Comparison of ENCODE assay signal across 32 cellular contexts in the genomic region with DNA sequence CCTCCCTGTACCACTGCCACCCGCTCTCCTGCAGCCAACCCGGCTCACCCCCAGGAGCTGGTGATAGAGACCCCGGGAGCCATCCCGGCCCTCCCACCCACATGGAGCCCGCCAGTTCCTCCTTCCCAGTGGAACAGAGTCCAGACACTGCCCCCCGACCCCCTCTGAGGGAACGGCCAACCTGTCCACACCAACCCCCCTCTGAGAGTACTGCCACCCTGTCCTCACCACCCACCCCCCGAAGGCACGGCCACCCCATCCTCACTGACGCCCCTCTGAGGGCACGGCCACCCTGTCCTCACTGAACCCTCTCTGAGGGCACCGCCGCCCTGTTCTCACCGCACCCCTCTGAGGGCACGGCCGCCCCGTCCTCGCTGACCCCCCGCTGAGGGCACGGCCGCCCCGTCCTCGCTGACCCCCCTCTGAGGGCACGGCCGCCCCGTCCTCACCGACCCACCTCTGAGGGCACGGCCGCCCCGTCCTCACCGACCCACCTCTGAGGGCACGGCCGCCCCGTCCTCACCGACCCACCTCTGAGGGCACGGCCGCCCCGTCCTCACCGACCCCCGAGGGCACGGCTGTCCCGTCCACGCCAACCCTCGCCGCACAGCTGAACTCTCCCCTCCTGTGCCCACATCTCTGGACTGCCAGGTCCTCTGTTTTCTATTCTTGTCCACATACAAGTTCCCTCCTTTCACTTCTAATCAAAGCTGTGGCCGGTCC. TPM values are rescaled to one million over a fixed set of nuclear protein-coding genes. Genes with fewer than 3 reads are reported as not detected.
A peak's percentile ranks its signal among the peaks of the same experiment; 100 is the strongest.
DNase-seq lines count a peak whose midpoint lies in the region; ATAC-seq and TF ChIP-seq lines count a peak whose summit lies in the region.
"Had no signal": no experiment of that assay in that cellular context is flagged by ENCODE, and none has a peak within 500 bp of the region (broad histone marks: within the 10 kb centered on the region; RNA-seq: fewer than 3 reads in every experiment).

No MANE protein-coding gene starts in this region.

- intact Hi-C loops in lower lobe of right lung (cut with DNase I) = no loop called here

- no peak overlapping the region for H3K4me3 Mint-ChIP-seq in activated naive CD8-positive, alpha-beta T cell treated with anti-CD3 and anti-CD28 coated beads, Interleukin-2, amount 10 ng/mL, durations not matched to agents 7 days and 5 days
- H3K4me3 Mint-ChIP-seq in activated naive CD8-positive, alpha-beta T cell treated with anti-CD3 and anti-CD28 coated beads, Interleukin-2, amount 50 U/mL, for 24 hours = no peak overlapping the region
- H3K4me3 Mint-ChIP-seq in endothelial cell (ENCODE audit: unreplicated experiment) = no peak overlapping the region
- H3K4me3 Mint-ChIP-seq: activated CD8-positive, alpha-beta memory T cell treated with anti-CD3 and anti-CD28 coated beads, Interleukin-2, amount 10 ng/mL, durations not matched to agents 7 days and 5 days; activated naive CD8-positive, alpha-beta T cell treated with anti-CD3 and anti-CD28 coated beads for 36 hours; CD8-positive, alpha-beta T cell; endodermal cell; HFFc6; nephron; WTC11 had no signal

- H3K27me3 ChIP-seq in lower lobe of right lung (ENCODE audit: low read depth) (no peaks in the 10 kb centered on the region), suprapubic skin (no peaks in the 10 kb centered on the region)
- H3K27me3 ChIP-seq: esophagus squamous epithelium, pancreas, testis, vagina had no signal

- peak; percentile 17 for DNase-seq in activated naive CD8-positive, alpha-beta T cell treated with anti-CD3 and anti-CD28 coated beads, Interleukin-2, amount 10 ng/mL, durations not matched to agents 7 days and 5 days
- no peak for DNase-seq in activated naive CD8-positive, alpha-beta T cell treated with anti-CD3 and anti-CD28 coated beads, Interleukin-2, amount 50 U/mL, for 24 hours
- no peak for DNase-seq in endothelial cell (ENCODE audit: low spot score)
- peak; percentile 30 for DNase-seq in lower lobe of right lung
- peak; percentile 51 to 65 for DNase-seq in suprapubic skin (ENCODE audit: low spot score in 2 of 2)
- DNase-seq in AG08396 (ENCODE audit: low spot score) = no peak
- DNase-seq: activated CD4-positive, alpha-beta T cell treated with anti-CD3 and anti-CD28 coated beads, Interleukin-2, amount 50 U/mL, for 1 hour; activated CD8-positive, alpha-beta memory T cell treated with anti-CD3 and anti-CD28 coated beads, Interleukin-2, amount 10 ng/mL, durations not matched to agents 7 days and 5 days; activated naive CD8-positive, alpha-beta T cell treated with anti-CD3 and anti-CD28 coated beads for 36 hours; CD8-positive, alpha-beta T cell; central memory CD4-positive, alpha-beta T cell; DMS 273 treated with DMSO at 0.1 percent for 48 hours; endodermal cell; esophagus squamous epithelium; foreskin melanocyte; GM23248; HFFc6; Kasumi-1; NCI-H2171; NCI-H526; stimulated activated CD4-positive, alpha-beta T cell treated with anti-CD3 and anti-CD28 coated beads, Interleukin-12 subunit alpha, Interleukin-12 subunit beta, amount 100 ng/mL, for 4 hours; stimulated activated CD4-positive, alpha-beta T cell treated with anti-CD3 and anti-CD28 coated beads, Interleukin-4, amount 100 ng/mL, for 1 hour; SW 1271; T1000; testis had no signal

- POLR2A ChIA-PET in activated naive CD8-positive, alpha-beta T cell treated with anti-CD3 and anti-CD28 coated beads, Interleukin-2, amount 10 ng/mL, durations not matched to agents 7 days and 5 days (lab: Charles Lee) = no interaction called here

- peaks cover 1% of the 10 kb centered on the region for H3K36me3 Mint-ChIP-seq in activated naive CD8-positive, alpha-beta T cell treated with anti-CD3 and anti-CD28 coated beads, Interleukin-2, amount 10 ng/mL, durations not matched to agents 7 days and 5 days
- H3K36me3 Mint-ChIP-seq in activated naive CD8-positive, alpha-beta T cell treated with anti-CD3 and anti-CD28 coated beads, Interleukin-2, amount 50 U/mL, for 24 hours (ENCODE audit: low read depth) = peaks cover 18% of the 10 kb centered on the region
- peaks cover 25% of the 10 kb centered on the region for H3K36me3 Mint-ChIP-seq in endothelial cell (ENCODE audit: low read depth, unreplicated experiment)

- H3K4me3 ChIP-seq in lower lobe of right lung (no peak overlapping the region), suprapubic skin (no peak overlapping the region)
- H3K4me3 ChIP-seq: A549, esophagus squamous epithelium, GM23248, pancreas, testis, vagina had no signal

- H3K9me3 Mint-ChIP-seq in activated naive CD8-positive, alpha-beta T cell treated with anti-CD3 and anti-CD28 coated beads, Interleukin-2, amount 10 ng/mL, durations not matched to agents 7 days and 5 days = no peaks in the 10 kb centered on the region
- no peaks in the 10 kb centered on the region for H3K9me3 Mint-ChIP-seq in activated naive CD8-positive, alpha-beta T cell treated with anti-CD3 and anti-CD28 coated beads, Interleukin-2, amount 50 U/mL, for 24 hours
- no peaks in the 10 kb centered on the region for H3K9me3 Mint-ChIP-seq in endothelial cell (ENCODE audit: unreplicated experiment)
- H3K9me3 Mint-ChIP-seq: activated naive CD8-positive, alpha-beta T cell treated with anti-CD3 and anti-CD28 coated beads for 36 hours; CD8-positive, alpha-beta T cell; endodermal cell; HFFc6; nephron; WTC11 had no signal

- peaks cover 76% of the 10 kb centered on the region for H3K36me3 ChIP-seq in lower lobe of right lung
- peaks cover 78% of the 10 kb centered on the region for H3K36me3 ChIP-seq in suprapubic skin

- TF ChIP-seq POLR2A in suprapubic skin (IDR thresholded peaks at IDR 0.05) = no peak

- no peak for ATAC-seq in activated naive CD8-positive, alpha-beta T cell treated with anti-CD3 and anti-CD28 coated beads, Interleukin-2, amount 10 ng/mL, durations not matched to agents 7 days and 5 days (ENCODE audit: low read depth)
- ATAC-seq in activated naive CD8-positive, alpha-beta T cell treated with anti-CD3 and anti-CD28 coated beads, Interleukin-2, amount 50 U/mL, for 24 hours = no peak
- ATAC-seq in lower lobe of right lung (peak in 1 of 2 donors; percentile 18), GM18502 (IDR thresholded peaks at IDR 0.05; ENCODE audit: poor library complexity, unreplicated experiment) (no peak), HG03460 (IDR thresholded peaks at IDR 0.05; ENCODE audit: unreplicated experiment) (no peak)
- ATAC-seq: A549; activated CD8-positive, alpha-beta memory T cell treated with anti-CD3 and anti-CD28 coated beads, Interleukin-2, amount 10 ng/mL, durations not matched to agents 7 days and 5 days; CD8-positive, alpha-beta T cell; WTC11 had no signal

- TF ChIP-seq EP300 in suprapubic skin (IDR thresholded peaks at IDR 0.05) = no peak

- TF ChIP-seq CTCF in endothelial cell (IDR thresholded peaks at IDR 0.05; ENCODE audit: unreplicated experiment) (no peak), lower lobe of right lung (IDR thresholded peaks at IDR 0.05) (no peak), suprapubic skin (IDR thresholded peaks at IDR 0.05) (no peak)

- H3K27ac Mint-ChIP-seq in activated naive CD8-positive, alpha-beta T cell treated with anti-CD3 and anti-CD28 coated beads, Interleukin-2, amount 10 ng/mL, durations not matched to agents 7 days and 5 days = no peak overlapping the region
- no peak overlapping the region for H3K27ac Mint-ChIP-seq in activated naive CD8-positive, alpha-beta T cell treated with anti-CD3 and anti-CD28 coated beads, Interleukin-2, amount 50 U/mL, for 24 hours
- H3K27ac Mint-ChIP-seq in endothelial cell (ENCODE audit: unreplicated experiment) = peak overlapping the region; percentile 13
- H3K27ac Mint-ChIP-seq: activated CD8-positive, alpha-beta memory T cell treated with anti-CD3 and anti-CD28 coated beads, Interleukin-2, amount 10 ng/mL, durations not matched to agents 7 days and 5 days; activated naive CD8-positive, alpha-beta T cell treated with anti-CD3 and anti-CD28 coated beads for 36 hours; CD8-positive, alpha-beta T cell; endodermal cell; HFFc6; nephron had no signal

- no peaks in the 10 kb centered on the region for H3K4me1 Mint-ChIP-seq in activated naive CD8-positive, alpha-beta T cell treated with anti-CD3 and anti-CD28 coated beads, Interleukin-2, amount 10 ng/mL, durations not matched to agents 7 days and 5 days
- H3K4me1 Mint-ChIP-seq in activated naive CD8-positive, alpha-beta T cell treated with anti-CD3 and anti-CD28 coated beads, Interleukin-2, amount 50 U/mL, for 24 hours = no peaks in the 10 kb centered on the region
- peaks cover 9% of the 10 kb centered on the region for H3K4me1 Mint-ChIP-seq in endothelial cell (ENCODE audit: unreplicated experiment)
- H3K4me1 Mint-ChIP-seq: activated CD8-positive, alpha-beta memory T cell treated with anti-CD3 and anti-CD28 coated beads, Interleukin-2, amount 10 ng/mL, durations not matched to agents 7 days and 5 days; activated naive CD8-positive, alpha-beta T cell treated with anti-CD3 and anti-CD28 coated beads for 36 hours; endodermal cell; WTC11 had no signal

- H3K27ac ChIP-seq in lower lobe of right lung (no peak overlapping the region), suprapubic skin (no peak overlapping the region)
- H3K27ac ChIP-seq: A549, esophagus squamous epithelium, GM23248, pancreas, testis, vagina had no signal

- WGBS in suprapubic skin = 89% methylated on average over 43 of the region's 46 CpGs

- H3K4me1 ChIP-seq in lower lobe of right lung (no peaks in the 10 kb centered on the region), suprapubic skin (peaks cover 17% of the 10 kb centered on the region)
- H3K4me1 ChIP-seq: A549, pancreas, testis had no signal

- H3K9me3 ChIP-seq in lower lobe of right lung (no peaks in the 10 kb centered on the region), suprapubic skin (no peaks in the 10 kb centered on the region)
- H3K9me3 ChIP-seq: A549, esophagus squamous epithelium, pancreas, testis, vagina had no signal

- H3K27me3 Mint-ChIP-seq in activated naive CD8-positive, alpha-beta T cell treated with anti-CD3 and anti-CD28 coated beads, Interleukin-2, amount 10 ng/mL, durations not matched to agents 7 days and 5 days = no peaks in the 10 kb centered on the region
- H3K27me3 Mint-ChIP-seq in activated naive CD8-positive, alpha-beta T cell treated with anti-CD3 and anti-CD28 coated beads, Interleukin-2, amount 50 U/mL, for 24 hours = no peaks in the 10 kb centered on the region
- H3K27me3 Mint-ChIP-seq in endothelial cell (ENCODE audit: unreplicated experiment) = peaks cover 11% of the 10 kb centered on the region
- H3K27me3 Mint-ChIP-seq: activated CD8-positive, alpha-beta memory T cell treated with anti-CD3 and anti-CD28 coated beads, Interleukin-2, amount 10 ng/mL, durations not matched to agents 7 days and 5 days; activated naive CD8-positive, alpha-beta T cell treated with anti-CD3 and anti-CD28 coated beads for 36 hours had no signal

RNA-seq across cellular contexts. Expression of a gene that starts 18.0 kb away (rescaled TPM):
- total RNA-seq in activated naive CD8-positive, alpha-beta T cell treated with anti-CD3 and anti-CD28 coated beads, Interleukin-2, amount 10 ng/mL, durations not matched to agents 7 days and 5 days = 10 to 100 TPM; 36.7 to 37.5 TPM
- 65.3 TPM for total RNA-seq in endothelial cell (ENCODE audit: unreplicated experiment)
- total RNA-seq in lower lobe of right lung = 68.4 TPM
- 100 to 1,000 TPM in 2 of 4 donors, 10 to 100 TPM in 2; 96.6 to 105 (median 100) TPM for total RNA-seq in suprapubic skin

Comparison
In these comparisons a context has a peak if more than half of its experiments do, and no peak if none do; other contexts are left out.
1. DNase-seq: peak in activated naive CD8-positive, alpha-beta T cell treated with anti-CD3 and anti-CD28 coated beads, Interleukin-2, amount 10 ng/mL, durations not matched to agents 7 days and 5 days (single experiment), lower lobe of right lung (single experiment) and suprapubic skin (2 of 2); none in activated naive CD8-positive, alpha-beta T cell treated with anti-CD3 and anti-CD28 coated beads, Interleukin-2, amount 50 U/mL, for 24 hours (single experiment), endothelial cell (single experiment) and AG08396 (single experiment).